ENCODE assay signal across 8 cellular contexts in genomic region chr4:51843309-51844156, GRCh38. TPM values are rescaled to one million over a fixed set of nuclear protein-coding genes. Genes with fewer than 3 reads are reported as not detected.
A peak's percentile ranks its signal among the peaks of the same experiment; 100 is the strongest.
DNase-seq lines count a peak whose midpoint lies in the region; ATAC-seq lines count a peak whose summit lies in the region.

No MANE protein-coding gene starts in this region.

- peak overlapping the region; percentile 96 for H3K18ac ChIP-seq in mesendoderm (ENCODE audit: low read length)

- peaks cover 8% of the 10 kb centered on the region for H3K79me1 ChIP-seq in mesendoderm (ENCODE audit: low read length)

- H3K4me3 ChIP-seq in MG63 (peak overlapping the region; percentile 78), mesendoderm (ENCODE audit: low read length) (peak overlapping the region; percentile 79)

- ATAC-seq in GM21723 (IDR thresholded peaks at IDR 0.05; ENCODE audit: unreplicated experiment) = peak; percentile 34

- H3K56ac ChIP-seq in mesendoderm (ENCODE audit: low read length) = peak overlapping the region; percentile 93

- WGBS in mesendoderm (ENCODE audit: extremely low coverage, insufficient coverage, low lambda C conversion rate) = no CpG with 5 or more reads among the region's 64 CpGs

- H3K4me1 ChIP-seq in ES-I3 (ENCODE audit: insufficient read depth, low read length) = no peaks in the 10 kb centered on the region
- no peaks in the 10 kb centered on the region for H3K4me1 ChIP-seq in mesendoderm (ENCODE audit: control insufficient read depth, low read depth, low read length)

- H3K79me2 ChIP-seq in mesendoderm (ENCODE audit: control insufficient read depth, insufficient read depth, low read length) = peaks cover 32% of the 10 kb centered on the region

- H2BK15ac ChIP-seq in mesendoderm (replicated peaks; ENCODE audit: low read depth) = no peak overlapping the region

- peak overlapping the region; percentile 56 for H3K4ac ChIP-seq in mesendoderm (ENCODE audit: low read depth, low read length)

- H4K8ac ChIP-seq in mesendoderm (ENCODE audit: low read depth, low read length) = no peak overlapping the region

- H2AK5ac ChIP-seq in mesendoderm (ENCODE audit: low read length) = no peak overlapping the region

- no peaks in the 10 kb centered on the region for H3K27me3 ChIP-seq in MG63
- no peaks in the 10 kb centered on the region for H3K27me3 ChIP-seq in mesendoderm (ENCODE audit: insufficient read depth, low read length, poor library complexity)

- H3K36me3 ChIP-seq in ES-I3 (ENCODE audit: insufficient read depth, low read length) = no peaks in the 10 kb centered on the region
- peaks cover 36% of the 10 kb centered on the region for H3K36me3 ChIP-seq in MG63
- H3K36me3 ChIP-seq in mesendoderm (ENCODE audit: control insufficient read depth, insufficient read depth, low read length) = no peaks in the 10 kb centered on the region

- DNase-seq in MG63 = peak; percentile 99
- DNase-seq in activated CD4-positive, alpha-beta T cell treated with anti-CD3 and anti-CD28 coated beads, Interleukin-2, amount 50 U/mL, for 1 hour = peak; percentile 53
- DNase-seq in effector CD4-positive, alpha-beta T cell = peak; percentile 52
- peak; percentile 73 for DNase-seq in mesendoderm
- peak; percentile 31 to 45 for DNase-seq in stimulated activated CD8-positive, alpha-beta memory T cell treated with anti-CD3 and anti-CD28 coated beads, Interleukin-15, amount 100 ng/mL, for 4 hours (ENCODE audit: low read depth in 2 of 2)
- DNase-seq in middle frontal gyrus (ENCODE audit: extremely low spot score, low spot score) = no peak

- H3K4me2 ChIP-seq in mesendoderm (ENCODE audit: low read length) = peak overlapping the region; percentile 42

- H3K27ac ChIP-seq in mesendoderm (ENCODE audit: low read depth, low read length) = peak overlapping the region; percentile 96

- H2BK5ac ChIP-seq in mesendoderm (ENCODE audit: low read length) = no peak overlapping the region

- H3K9me3 ChIP-seq in ES-I3 (ENCODE audit: control insufficient read depth, insufficient read depth, low read length) (no peaks in the 10 kb centered on the region), MG63 (no peaks in the 10 kb centered on the region)

- H3K23ac ChIP-seq in mesendoderm (ENCODE audit: low read length) = peak overlapping the region; percentile 66

- H3K9ac ChIP-seq in ES-I3 (ENCODE audit: low read depth, low read length) = peak overlapping the region; percentile 86
- peak overlapping the region; percentile 84 for H3K9ac ChIP-seq in mesendoderm (ENCODE audit: low read length)

- H4K5ac ChIP-seq in mesendoderm (ENCODE audit: low read length) = no peak overlapping the region

- no peak overlapping the region for H2BK120ac ChIP-seq in mesendoderm (ENCODE audit: low read depth, low read length)

RNA-seq across cellular contexts. Expression of gene DCUN1D4, which starts 0.6 kb away (rescaled TPM):
- 151 and 229 TPM in 2 replicates for total RNA-seq in MG63 (2014; rRNA removed; shearing (Covaris generic); ENCODE audit: low replicate concordance)
- polyA plus RNA-seq in mesendoderm (2013, experiment 1 of 2) = 16.8 TPM
- 16.5 TPM for polyA plus RNA-seq in mesendoderm (2013, experiment 2 of 2)
